In genomic region chr11:97703815-97704214, GRCh38 we compare ENCODE assay signal across 27 cellular contexts.
DNase-seq lines count a peak whose midpoint lies in the region; ATAC-seq, FAIRE-seq and TF ChIP-seq lines count a peak whose summit lies in the region.
"Had no signal": no experiment of that assay in that cellular context is flagged by ENCODE, and none has a peak within 500 bp of the region (broad histone marks: within the 10 kb centered on the region; RNA-seq: fewer than 3 reads in every experiment).

No MANE protein-coding gene starts in this region.

- H3K4me1 Mint-ChIP-seq in neural progenitor cell: no peaks in the 10 kb centered on the region
- H3K4me1 Mint-ChIP-seq: CD4-positive, alpha-beta memory T cell had no signal

- H3K79me1 ChIP-seq in mesendoderm (ENCODE audit: low read length): no peaks in the 10 kb centered on the region

- no peak overlapping the region for H2AFZ ChIP-seq in neural progenitor cell (replicated peaks)

- no peak overlapping the region for H4K8ac ChIP-seq in mesendoderm (ENCODE audit: low read depth, low read length)

- H3K27me3 ChIP-seq in WERI-Rb-1 (ENCODE audit: insufficient read depth, low read depth, severe bottlenecking) (no peaks in the 10 kb centered on the region), mesendoderm (ENCODE audit: insufficient read depth, low read length, poor library complexity) (no peaks in the 10 kb centered on the region), neural progenitor cell (no peaks in the 10 kb centered on the region)
- H3K27me3 ChIP-seq: BE2C, SJCRH30 had no signal

- H3K9ac ChIP-seq in mesendoderm (ENCODE audit: low read length): no peak overlapping the region
- H3K9ac ChIP-seq in neural progenitor cell: no peak overlapping the region

- H3K4me1 ChIP-seq in mesendoderm (ENCODE audit: control insufficient read depth, low read depth, low read length) (no peaks in the 10 kb centered on the region), neural progenitor cell (no peaks in the 10 kb centered on the region)
- H3K4me1 ChIP-seq: A549, BE2C, Caco-2, SJCRH30 had no signal

- H3K36me3 ChIP-seq in WERI-Rb-1 (no peaks in the 10 kb centered on the region), mesendoderm (ENCODE audit: control insufficient read depth, insufficient read depth, low read length) (no peaks in the 10 kb centered on the region), neural progenitor cell (no peaks in the 10 kb centered on the region)
- H3K36me3 ChIP-seq: BE2C, SJCRH30 had no signal

- H3K4ac ChIP-seq in mesendoderm (ENCODE audit: low read depth, low read length): no peak overlapping the region

- H3K4me3 ChIP-seq in WERI-Rb-1 (ENCODE audit: low read depth, low read length): no peak overlapping the region
- H3K4me3 ChIP-seq in mesendoderm (ENCODE audit: low read length): no peak overlapping the region
- H3K4me3 ChIP-seq in neural progenitor cell: no peak overlapping the region
- H3K4me3 ChIP-seq: A549, SJCRH30 had no signal

- H3K9me3 ChIP-seq in WERI-Rb-1 (ENCODE audit: severe bottlenecking) (peaks cover 3% of the 10 kb centered on the region), neural progenitor cell (ENCODE audit: low read depth) (no peaks in the 10 kb centered on the region)
- H3K9me3 ChIP-seq: A549, BE2C, Caco-2, SJCRH30 had no signal

- H4K20me1 ChIP-seq in neural progenitor cell (ENCODE audit: low read depth): no peaks in the 10 kb centered on the region

- H2BK5ac ChIP-seq in mesendoderm (ENCODE audit: low read length): no peak overlapping the region

- H2AK5ac ChIP-seq in mesendoderm (ENCODE audit: low read length): no peak overlapping the region

- FAIRE-seq in D721Med (lab: Jason Lieb, UNC): peak; percentile 55
- FAIRE-seq: A549, GM19239, HepG2, RCC 7860 had no signal

- H2BK15ac ChIP-seq in mesendoderm (replicated peaks; ENCODE audit: low read depth): no peak overlapping the region

- WGBS in mesendoderm (ENCODE audit: extremely low coverage, insufficient coverage, low lambda C conversion rate): no CpG with 5 or more reads among the region's 3 CpGs

- H3K27ac Mint-ChIP-seq in neural progenitor cell: no peak overlapping the region
- H3K27ac Mint-ChIP-seq: CD4-positive, alpha-beta memory T cell; H9; HFFc6; T-helper 1 cell treated with Interleukin-12 subunit alpha and Interleukin-12 subunit beta and Interleukin-4 antibody, amounts not matched to agents 30 μg/mL and 1 μg/mL, for 36 hours had no signal

- H3K4me2 ChIP-seq in mesendoderm (ENCODE audit: low read length) (no peak overlapping the region), neural progenitor cell (no peak overlapping the region)
- H3K4me2 ChIP-seq: A549 had no signal

- ATAC-seq in HG03135 (IDR thresholded peaks at IDR 0.05; ENCODE audit: unreplicated experiment) (no peak), HG03378 (IDR thresholded peaks at IDR 0.05; ENCODE audit: unreplicated experiment) (no peak)
- ATAC-seq: A549, HepG2 had no signal

- H3K27ac ChIP-seq in WERI-Rb-1 (peak overlapping the region; percentile 51), mesendoderm (ENCODE audit: low read depth, low read length) (no peak overlapping the region), neural progenitor cell (no peak overlapping the region)
- H3K27ac ChIP-seq: A549, HL-60, SJCRH30 had no signal

- DNase-seq in D721Med (ENCODE audit: insufficient read length, low spot score): no peak
- DNase-seq in NCI-H446 (lab: John Stamatoyannopoulos, UW): peak; percentile 34 to 64
- DNase-seq in WERI-Rb-1: peak; percentile 30
- DNase-seq in mesendoderm: peak; percentile 15
- DNase-seq in neural progenitor cell (ENCODE audit: low spot score): no peak
- DNase-seq: BE2C; Caco-2; CD4-positive, alpha-beta memory T cell; EL; GF-D8; H9; HFFc6; KBM-7; MM.1S; NCI-H1048; NCI-H1436; NCI-H2029; OCI-M1; SJCRH30 had no signal

- H3K36me3 Mint-ChIP-seq in neural progenitor cell: no peaks in the 10 kb centered on the region
- H3K36me3 Mint-ChIP-seq: CD4-positive, alpha-beta memory T cell had no signal

- no peaks in the 10 kb centered on the region for H3F3A ChIP-seq in neural progenitor cell (ENCODE audit: low read depth)

- H3K27me3 Mint-ChIP-seq in neural progenitor cell (ENCODE audit: insufficient read depth, low read depth): no peaks in the 10 kb centered on the region
- H3K27me3 Mint-ChIP-seq: CD4-positive, alpha-beta memory T cell had no signal

- H3K4me3 Mint-ChIP-seq in neural progenitor cell: no peak overlapping the region
- H3K4me3 Mint-ChIP-seq: CD4-positive, alpha-beta memory T cell; H9; HFFc6; T-helper 1 cell treated with Interleukin-12 subunit alpha and Interleukin-12 subunit beta and Interleukin-4 antibody, amounts not matched to agents 30 μg/mL and 1 μg/mL, for 36 hours had no signal

- H4K5ac ChIP-seq in mesendoderm (ENCODE audit: low read length): no peak overlapping the region

- TF ChIP-seq CTCF in D721Med (IDR thresholded peaks at IDR 0.05; ENCODE audit: insufficient read depth, missing control alignments) (no peak), WERI-Rb-1 (IDR thresholded peaks at IDR 0.05; ENCODE audit: low read depth, low read length) (no peak), neural progenitor cell (IDR thresholded peaks at IDR 0.05) (no peak)

- no peaks in the 10 kb centered on the region for H3K79me2 ChIP-seq in mesendoderm (ENCODE audit: control insufficient read depth, insufficient read depth, low read length)
- no peaks in the 10 kb centered on the region for H3K79me2 ChIP-seq in neural progenitor cell (ENCODE audit: low read depth)

- H3K18ac ChIP-seq in mesendoderm (ENCODE audit: low read length): no peak overlapping the region

- no peak overlapping the region for H2BK120ac ChIP-seq in mesendoderm (ENCODE audit: low read depth, low read length)

- H3K23ac ChIP-seq in mesendoderm (ENCODE audit: low read length): no peak overlapping the region

- no peak overlapping the region for H3K56ac ChIP-seq in mesendoderm (ENCODE audit: low read length)

- H3K9me3 Mint-ChIP-seq in neural progenitor cell: no peaks in the 10 kb centered on the region
- H3K9me3 Mint-ChIP-seq: H9; HFFc6; T-helper 1 cell treated with Interleukin-12 subunit alpha and Interleukin-12 subunit beta and Interleukin-4 antibody, amounts not matched to agents 30 μg/mL and 1 μg/mL, for 36 hours had no signal

Comparison
In these comparisons a context has a peak if more than half of its experiments do, and no peak if none do; other contexts are left out.
1. DNase-seq: peak in NCI-H446 (2 of 2), WERI-Rb-1 (single experiment) and mesendoderm (single experiment); none in D721Med (single experiment) and neural progenitor cell (single experiment).